Comparison of ENCODE assay signal across 1 cellular context in the genomic region with DNA sequence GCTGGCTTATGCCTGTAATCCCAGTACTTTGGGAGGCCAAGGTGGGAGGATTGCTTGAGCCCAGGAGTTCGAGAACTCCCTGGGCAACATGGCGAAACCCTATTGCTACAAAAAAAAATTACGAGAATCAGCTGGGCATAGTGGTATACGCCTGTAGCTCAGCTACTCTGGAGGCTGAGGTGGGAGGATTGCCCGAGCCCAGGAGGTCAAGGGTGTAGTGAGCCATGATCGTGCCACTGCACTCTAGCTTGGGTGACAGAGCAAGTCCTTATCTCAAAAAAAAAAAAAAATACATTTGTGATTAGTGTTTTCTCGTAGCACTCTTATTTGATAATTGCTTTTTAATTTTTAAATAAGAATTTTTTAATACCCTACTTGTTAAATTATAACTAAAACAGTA.
TF ChIP-seq lines count a peak whose summit lies in the region.

No MANE protein-coding gene starts in this region.

TF ChIP-seq in HepG2, 621 proteins besides CTCF, POLR2A, EP300 and RAD21:
- TF ChIP-seq, protein P1, sequence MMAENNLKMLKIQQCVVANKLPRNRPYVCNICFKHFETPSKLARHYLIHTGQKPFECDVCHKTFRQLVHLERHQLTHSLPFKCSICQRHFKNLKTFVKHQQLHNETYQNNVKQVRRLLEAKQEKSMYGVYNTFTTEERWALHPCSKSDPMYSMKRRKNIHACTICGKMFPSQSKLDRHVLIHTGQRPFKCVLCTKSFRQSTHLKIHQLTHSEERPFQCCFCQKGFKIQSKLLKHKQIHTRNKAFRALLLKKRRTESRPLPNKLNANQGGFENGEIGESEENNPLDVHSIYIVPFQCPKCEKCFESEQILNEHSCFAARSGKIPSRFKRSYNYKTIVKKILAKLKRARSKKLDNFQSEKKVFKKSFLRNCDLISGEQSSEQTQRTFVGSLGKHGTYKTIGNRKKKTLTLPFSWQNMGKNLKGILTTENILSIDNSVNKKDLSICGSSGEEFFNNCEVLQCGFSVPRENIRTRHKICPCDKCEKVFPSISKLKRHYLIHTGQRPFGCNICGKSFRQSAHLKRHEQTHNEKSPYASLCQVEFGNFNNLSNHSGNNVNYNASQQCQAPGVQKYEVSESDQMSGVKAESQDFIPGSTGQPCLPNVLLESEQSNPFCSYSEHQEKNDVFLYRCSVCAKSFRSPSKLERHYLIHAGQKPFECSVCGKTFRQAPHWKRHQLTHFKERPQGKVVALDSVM (CRISPR knock-in tag; IDR thresholded peaks at IDR 0.05), result 0 out of 2 replicates have a peak, but pooled peaks have one; percentile 39
- no peak for TF ChIP-seq ZNF367 (CRISPR knock-in tag; IDR thresholded peaks at IDR 0.05; ENCODE audit: borderline replicate concordance)
